8 cellular contexts compared by ENCODE assay signal in genomic region chr2:222320441-222321395, GRCh38. TPM values are rescaled to one million over a fixed set of nuclear protein-coding genes. Genes with fewer than 3 reads are reported as not detected.
DNase-seq lines count a peak whose midpoint lies in the region; ATAC-seq and TF ChIP-seq lines count a peak whose summit lies in the region.

No MANE protein-coding gene starts in this region.

- DNase-seq in stimulated activated CD4-positive, alpha-beta T cell treated with anti-CD3 and anti-CD28 coated beads, Interleukin-15, amount 100 ng/mL, for 24 hours, result peak; percentile 12
- DNase-seq in stimulated activated CD4-positive, alpha-beta T cell treated with anti-CD3 and anti-CD28 coated beads, Interleukin-4, amount 100 ng/mL, for 4 hours, result no peak
- DNase-seq in left ventricle myocardium inferior, result peak; percentile 59
- no peak for DNase-seq in skeletal muscle cell (ENCODE audit: low read depth)

- peak overlapping the region; percentile 82 for H3K27ac ChIP-seq in left ventricle myocardium inferior (replicated peaks)

- H3K4me3 ChIP-seq in WI38 (ENCODE audit: low read depth, low read length) (peak overlapping the region; percentile 35), left ventricle myocardium inferior (peak overlapping the region; percentile 76), skeletal muscle cell (ENCODE audit: low read depth, low read length) (peak overlapping the region; percentile 41)

- no peak for ATAC-seq in HG02885 (IDR thresholded peaks at IDR 0.05; ENCODE audit: poor library complexity, unreplicated experiment)
- ATAC-seq in GM19452 (IDR thresholded peaks at IDR 0.05; ENCODE audit: unreplicated experiment), result no peak
- ATAC-seq in GM18909 (IDR thresholded peaks at IDR 0.05; ENCODE audit: poor library complexity, unreplicated experiment), result no peak

- peaks cover 67% of the 10 kb centered on the region for H3K27me3 ChIP-seq in left ventricle myocardium inferior (ENCODE audit: low read depth)

- H3K9me3 ChIP-seq in left ventricle myocardium inferior (replicated peaks), result no peaks in the 10 kb centered on the region

- intact Hi-C loops in left ventricle myocardium inferior (cut with micrococcal nuclease), result no loop called here

- TF ChIP-seq CTCF in WI38 (IDR thresholded peaks at IDR 0.05; ENCODE audit: low read depth, low read length) (no peak), left ventricle myocardium inferior (IDR thresholded peaks at IDR 0.05; ENCODE audit: borderline replicate concordance) (no peak)

- H3K4me1 ChIP-seq in left ventricle myocardium inferior, result peaks cover 30% of the 10 kb centered on the region

- no peaks in the 10 kb centered on the region for H3K36me3 ChIP-seq in left ventricle myocardium inferior

RNA-seq across cellular contexts. Expression of gene PAX3, which starts 21.9 kb away (rescaled TPM):
- 0.30 TPM for total RNA-seq in left ventricle myocardium inferior

Comparison
In these comparisons a context has a peak if more than half of its experiments do, and no peak if none do; other contexts are left out.
1. DNase-seq: peak in stimulated activated CD4-positive, alpha-beta T cell treated with anti-CD3 and anti-CD28 coated beads, Interleukin-15, amount 100 ng/mL, for 24 hours (single experiment) and left ventricle myocardium inferior (single experiment); none in stimulated activated CD4-positive, alpha-beta T cell treated with anti-CD3 and anti-CD28 coated beads, Interleukin-4, amount 100 ng/mL, for 4 hours (0 of 2) and skeletal muscle cell (single experiment).
2. Peak in every context shown above with its lines, with median percentiles within 50 percentile points of each other: H3K4me3 ChIP-seq.